ENCODE assay signal across 1 cellular context in the genomic region with DNA sequence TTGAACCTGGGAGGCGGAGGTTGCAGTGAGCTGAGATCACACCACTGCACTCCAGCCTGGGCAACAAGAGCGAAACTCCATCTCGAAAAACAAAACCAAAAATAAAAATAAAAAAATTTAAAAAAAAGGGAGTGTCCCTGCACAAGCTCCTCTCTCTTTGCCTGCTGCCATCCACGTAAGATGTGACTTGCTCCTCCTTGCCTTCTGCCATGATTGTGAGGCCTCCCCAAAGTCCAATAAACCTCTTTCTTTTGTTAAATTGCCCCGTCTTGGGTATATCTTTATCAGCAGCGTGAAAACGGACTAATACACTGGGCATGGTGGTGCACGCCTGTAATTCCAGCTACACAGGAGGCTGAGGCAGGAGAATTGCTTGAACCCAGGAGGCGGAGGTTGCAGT.
TF ChIP-seq lines count a peak whose summit lies in the region.

No MANE protein-coding gene starts in this region.

TF ChIP-seq in K562, 482 proteins besides CTCF, POLR2A, EP300 and RAD21:
- peak; percentile 92 for TF ChIP-seq ZNF431 (CRISPR knock-in tag; IDR thresholded peaks at IDR 0.05)
TF ChIP-seq in K562: peak in this region for 1; not testable (repeated sequence) for 481.
